24 cellular contexts compared by ENCODE assay signal in genomic region chr2:177806025-177806424, GRCh38.
"Had no signal": no experiment of that assay in that cellular context is flagged by ENCODE, and none has a peak within 500 bp of the region (broad histone marks: within the 10 kb centered on the region; RNA-seq: fewer than 3 reads in every experiment).

No MANE protein-coding gene starts in this region.

- H3K36me3 ChIP-seq: breast epithelium, left ventricle myocardium inferior, neutrophil, upper lobe of left lung had no signal

- H3K4me1 Mint-ChIP-seq: activated naive CD4-positive, alpha-beta T cell treated with anti-CD3 and anti-CD28 coated beads, Interleukin-2, amount 50 U/mL, for 24 hours; memory B cell; naive thymus-derived CD8-positive, alpha-beta T cell; WTC11 had no signal

- H3K27me3 ChIP-seq: breast epithelium, hepatocyte, neutrophil, testis, upper lobe of left lung had no signal

- H3K27ac ChIP-seq: breast epithelium, hepatocyte, left ventricle myocardium inferior, neutrophil, parathyroid adenoma, testis, upper lobe of left lung had no signal

- H3K27ac Mint-ChIP-seq: activated CD8-positive, alpha-beta T cell treated with anti-CD3 and anti-CD28 coated beads for 36 hours; activated naive CD4-positive, alpha-beta T cell treated with anti-CD3 and anti-CD28 coated beads, Interleukin-2, amount 50 U/mL, for 24 hours; effector memory CD8-positive, alpha-beta T cell; memory B cell; naive thymus-derived CD8-positive, alpha-beta T cell; stimulated activated naive CD8-positive, alpha-beta T cell treated with anti-CD3 and anti-CD28 coated beads, Interleukin-15, Interleukin-2, amounts not matched to agents 100 ng/mL and 50 ng/mL, for 24 hours; WTC11 had no signal

- H3K4me3 ChIP-seq: breast epithelium, hepatocyte, left ventricle myocardium inferior, smooth muscle cell, testis, upper lobe of left lung had no signal

- H3K79me2 ChIP-seq: hepatocyte, parathyroid adenoma had no signal

- H3K9me3 ChIP-seq: breast epithelium, neutrophil, testis, upper lobe of left lung had no signal

- FAIRE-seq: keratinocyte had no signal

- H3K4me1 ChIP-seq: breast epithelium, left ventricle myocardium inferior, parathyroid adenoma, testis, upper lobe of left lung had no signal

- H3K4me2 ChIP-seq: hepatocyte, smooth muscle cell had no signal

- H3K36me3 Mint-ChIP-seq: activated naive CD4-positive, alpha-beta T cell treated with anti-CD3 and anti-CD28 coated beads, Interleukin-2, amount 50 U/mL, for 24 hours; memory B cell; WTC11 had no signal

- DNase-seq: activated CD4-positive, alpha-beta T cell treated with anti-CD3 and anti-CD28 coated beads for 48 hours; activated CD8-positive, alpha-beta T cell treated with anti-CD3 and anti-CD28 coated beads for 36 hours; activated effector memory CD4-positive, alpha-beta T cell treated with Interleukin-2 at 50 U/mL for 16 hours; activated T-cell treated with anti-CD3 and anti-CD28 coated beads, Interleukin-2, amount 50 U/mL, for 4 hours; amygdala; cerebellar nuclear complex; dermis blood vessel endothelial cell; effector memory CD8-positive, alpha-beta T cell; left ventricle myocardium inferior; naive thymus-derived CD8-positive, alpha-beta T cell; retina; T-helper 2 cell; testis; upper lobe of left lung had no signal

- ATAC-seq: activated CD8-positive, alpha-beta T cell treated with anti-CD3 and anti-CD28 coated beads for 36 hours; activated T-cell treated with anti-CD3 and anti-CD28 coated beads, Interleukin-2, amount 50 U/mL, for 4 hours; effector memory CD8-positive, alpha-beta T cell; naive thymus-derived CD8-positive, alpha-beta T cell; WTC11 had no signal

- H3K4me3 Mint-ChIP-seq: activated CD8-positive, alpha-beta T cell treated with anti-CD3 and anti-CD28 coated beads for 36 hours; activated naive CD4-positive, alpha-beta T cell treated with anti-CD3 and anti-CD28 coated beads, Interleukin-2, amount 50 U/mL, for 24 hours; activated T-cell treated with anti-CD3 and anti-CD28 coated beads, Interleukin-2, amount 50 U/mL, for 4 hours; effector memory CD8-positive, alpha-beta T cell; memory B cell; naive thymus-derived CD8-positive, alpha-beta T cell; stimulated activated naive CD8-positive, alpha-beta T cell treated with anti-CD3 and anti-CD28 coated beads, Interleukin-15, Interleukin-2, amounts not matched to agents 100 ng/mL and 50 ng/mL, for 24 hours; WTC11 had no signal

- H2AFZ ChIP-seq: hepatocyte, parathyroid adenoma had no signal

- H3K9me3 Mint-ChIP-seq: activated naive CD4-positive, alpha-beta T cell treated with anti-CD3 and anti-CD28 coated beads, Interleukin-2, amount 50 U/mL, for 24 hours had no signal

- H3K9ac ChIP-seq: parathyroid adenoma had no signal
